ENCODE assay signal across 21 cellular contexts in genomic region chr19:49479975-49480628, GRCh38. TPM values are rescaled to one million over a fixed set of nuclear protein-coding genes. Genes with fewer than 3 reads are reported as not detected.
"Had no signal": no experiment of that assay in that cellular context is flagged by ENCODE, and none has a peak within 500 bp of the region (broad histone marks: within the 10 kb centered on the region; RNA-seq: fewer than 3 reads in every experiment).

No MANE protein-coding gene starts in this region.

- H3K36me3 Mint-ChIP-seq: brain, memory B cell had no signal

- H3K9me3 ChIP-seq: heart right ventricle, transverse colon had no signal

- H3K27ac ChIP-seq: epithelial cell of prostate, heart right ventricle had no signal

- H3K9me3 Mint-ChIP-seq: activated B cell treated with CpG ODN at 0.5 μM for 24 hours; activated CD4-positive, alpha-beta memory T cell treated with anti-CD3 and anti-CD28 coated beads for 36 hours; brain; memory B cell; stimulated activated naive B cell treated with anti-CD40 and anti-IgM and Interleukin-4, amounts not matched to agents 10 μg/mL and 1 μg/mL and 100 μg/mL, for 72 hours had no signal

- H3K4me3 Mint-ChIP-seq: activated B cell treated with CpG ODN at 0.5 μM for 24 hours; activated CD4-positive, alpha-beta memory T cell treated with anti-CD3 and anti-CD28 coated beads for 36 hours; activated CD4-positive, alpha-beta T cell treated with anti-CD3 and anti-CD28 coated beads for 36 hours; brain; memory B cell had no signal

- ATAC-seq: activated CD4-positive, alpha-beta T cell treated with anti-CD3 and anti-CD28 coated beads for 36 hours; left colon; sciatic nerve; stimulated activated naive B cell treated with anti-CD40 and anti-IgM and Interleukin-4, amounts not matched to agents 10 μg/mL and 1 μg/mL and 100 μg/mL, for 72 hours had no signal

- H3K36me3 ChIP-seq: transverse colon had no signal

- H3K4me3 ChIP-seq: transverse colon had no signal

- DNase-seq: activated B cell treated with CpG ODN at 0.5 μM for 24 hours; activated CD4-positive, alpha-beta memory T cell treated with anti-CD3 and anti-CD28 coated beads for 36 hours; activated CD4-positive, alpha-beta T cell treated with anti-CD3 and anti-CD28 coated beads for 36 hours; activated gamma-delta T cell treated with Interleukin-2 at 50 U/mL for 16 hours; aorta; heart right ventricle; left colon; occipital lobe; posterior cingulate gyrus; small intestine; stimulated activated naive B cell treated with anti-CD40 and anti-IgM and Interleukin-4, amounts not matched to agents 10 μg/mL and 1 μg/mL and 100 μg/mL, for 72 hours; T-helper 1 cell; T-helper 9 cell; transverse colon had no signal

- H3K27me3 Mint-ChIP-seq: activated B cell treated with CpG ODN at 0.5 μM for 24 hours; activated CD4-positive, alpha-beta memory T cell treated with anti-CD3 and anti-CD28 coated beads for 36 hours; activated CD4-positive, alpha-beta T cell treated with anti-CD3 and anti-CD28 coated beads for 36 hours; memory B cell; stimulated activated naive B cell treated with anti-CD40 and anti-IgM and Interleukin-4, amounts not matched to agents 10 μg/mL and 1 μg/mL and 100 μg/mL, for 72 hours had no signal

- H3K27ac Mint-ChIP-seq: activated B cell treated with CpG ODN at 0.5 μM for 24 hours; activated CD4-positive, alpha-beta memory T cell treated with anti-CD3 and anti-CD28 coated beads for 36 hours; brain; memory B cell; stimulated activated naive B cell treated with anti-CD40 and anti-IgM and Interleukin-4, amounts not matched to agents 10 μg/mL and 1 μg/mL and 100 μg/mL, for 72 hours had no signal

- FAIRE-seq: keratinocyte, small intestine, urothelium cell line had no signal

- H3K27me3 ChIP-seq: heart right ventricle, transverse colon had no signal

RNA-seq across cellular contexts. Expression of gene FLT3LG, which starts 6.1 kb away (rescaled TPM):
- total RNA-seq: occipital lobe had no signal
- polyA plus RNA-seq: neural cell had no signal
